In genomic region chr6:105492706-105493673, GRCh38 we compare ENCODE assay signal across 12 cellular contexts.
DNase-seq lines count a peak whose midpoint lies in the region; ATAC-seq, FAIRE-seq and TF ChIP-seq lines count a peak whose summit lies in the region.
"Had no signal": no experiment of that assay in that cellular context is flagged by ENCODE, and none has a peak within 500 bp of the region (broad histone marks: within the 10 kb centered on the region; RNA-seq: fewer than 3 reads in every experiment).

No MANE protein-coding gene starts in this region.

- FAIRE-seq in GM12891 (lab: Jason Lieb, UNC) = peak; percentile 45
- FAIRE-seq: urothelium cell line had no signal

- H4K8ac ChIP-seq in H9 (replicated peaks; ENCODE audit: insufficient read length, low read depth, low read length) = no peak overlapping the region

- no peaks in the 10 kb centered on the region for H4K20me1 ChIP-seq in H9 (ENCODE audit: control insufficient read depth, insufficient read depth, insufficient read length)

- H3K27me3 Mint-ChIP-seq in H9 (ENCODE audit: low read depth) = no peaks in the 10 kb centered on the region
- H3K27me3 Mint-ChIP-seq: IgD-negative memory B cell had no signal

- ATAC-seq in GM19467 (IDR thresholded peaks at IDR 0.05; ENCODE audit: unreplicated experiment) = peak; percentile 81
- ATAC-seq in HG03159 (IDR thresholded peaks at IDR 0.05; ENCODE audit: unreplicated experiment) = peak; percentile 66

- H3K27ac ChIP-seq in H9 (ENCODE audit: insufficient read length, low read depth, low read length) (no peak overlapping the region), stomach (peak overlapping the region in 1 of 5 donors; percentile 14)
- H3K27ac ChIP-seq: SK-N-MC had no signal

- no peak overlapping the region for H2BK15ac ChIP-seq in H9 (ENCODE audit: low read depth, low read length)

- no peak overlapping the region for H3K14ac ChIP-seq in H9 (ENCODE audit: insufficient read depth, low read length)

- H2BK20ac ChIP-seq in H9 (ENCODE audit: low read depth, low read length, poor library complexity, severe bottlenecking) = no peak overlapping the region

- no peak overlapping the region for H2BK5ac ChIP-seq in H9 (ENCODE audit: insufficient read length, low read length)

- no peaks in the 10 kb centered on the region for H3K36me3 Mint-ChIP-seq in H9 (ENCODE audit: insufficient read depth in 1 of 3, low read depth in 3 of 3)
- H3K36me3 Mint-ChIP-seq: IgD-negative memory B cell had no signal

- H4K91ac ChIP-seq in H9 (ENCODE audit: insufficient read length, low read depth, low read length) = no peak overlapping the region

- H2BK120ac ChIP-seq in H9 (ENCODE audit: low read depth, low read length, poor library complexity, severe bottlenecking) = no peak overlapping the region

- H4K5ac ChIP-seq in H9 (ENCODE audit: insufficient read length, low read depth, low read length) = no peak overlapping the region

- H3K9me3 Mint-ChIP-seq in H9 = no peaks in the 10 kb centered on the region
- H3K9me3 Mint-ChIP-seq: IgD-negative memory B cell had no signal

- intact Hi-C loops in stomach (cut with DNase I; ENCODE audit: low total_unique reads) = no loop called here

- H3K4me1 Mint-ChIP-seq in H9 = peaks cover 24 to 25% of the 10 kb centered on the region in 2 experiments

- H2AFZ ChIP-seq in H9 (ENCODE audit: low read length) = no peak overlapping the region

- H3K9me3 ChIP-seq in H9 (ENCODE audit: control insufficient read depth, low read depth, low read length) (no peaks in the 10 kb centered on the region), stomach (no peaks in the 10 kb centered on the region)

- H3K4me3 ChIP-seq in epithelial cell of esophagus (ENCODE audit: low read length) (no peak overlapping the region), stomach (no peak overlapping the region)
- H3K4me3 ChIP-seq: SK-N-MC had no signal

- H3K79me2 ChIP-seq in H9 (ENCODE audit: insufficient read depth, low read length) = no peaks in the 10 kb centered on the region

- TF ChIP-seq CTCF in epithelial cell of esophagus (IDR thresholded peaks at IDR 0.05; ENCODE audit: insufficient read depth, low read depth, low read length, missing control alignments) (no peak), H9 (conservative IDR thresholded peaks at IDR 0.05) (no peak), stomach (IDR thresholded peaks at IDR 0.05) (no peak)

- H3K4me1 ChIP-seq in H9 (ENCODE audit: insufficient read depth, low read length) = peaks cover 8% of the 10 kb centered on the region; the same call in 1 of the 2 replicates
- peaks cover 8 to 26% (median 19%) of the 10 kb centered on the region in 4 donors for H3K4me1 ChIP-seq in stomach

- H3K23me2 ChIP-seq in H9 (ENCODE audit: insufficient read length, low read depth, low read length, poor library complexity, severe bottlenecking) = no peaks in the 10 kb centered on the region

- H3K4me3 Mint-ChIP-seq in H9 = no peak overlapping the region
- H3K4me3 Mint-ChIP-seq: IgD-negative memory B cell had no signal

- H3K79me1 ChIP-seq in H9 (ENCODE audit: insufficient read depth, low read depth, low read length, poor library complexity, severe bottlenecking) = no peaks in the 10 kb centered on the region

- no peak overlapping the region for H3K4ac ChIP-seq in H9 (ENCODE audit: low read depth, low read length)

- no peak overlapping the region for H2AK5ac ChIP-seq in H9 (ENCODE audit: insufficient read length, low read length)

- TF ChIP-seq POLR2A in GM12891 (IDR thresholded peaks at IDR 0.05; ENCODE audit: low read depth, low read length) (no peak), stomach (IDR thresholded peaks at IDR 0.05) (no peak)

- H3T11ph ChIP-seq in H9 (ENCODE audit: low read length) = no peak overlapping the region

- H3K18ac ChIP-seq in H9 (ENCODE audit: insufficient read length, low read depth, low read length) = no peak overlapping the region

- no peaks in the 10 kb centered on the region for H3K36me3 ChIP-seq in stomach

- DNase-seq in GM12891 (ENCODE audit: insufficient read length, low spot score) = no peak
- peak; percentile 64 for DNase-seq in epithelial cell of esophagus (ENCODE audit: low read depth)
- DNase-seq in NK-92 treated with Interleukin-12 subunit alpha and Interleukin-12 subunit beta, amount 100 ng/mL, for 24 hours (lab: John Stamatoyannopoulos, UW) = no peak
- DNase-seq in H9 = no peak
- DNase-seq in pons (ENCODE audit: low spot score) = no peak
- DNase-seq in stomach = no peak
- DNase-seq: DMS153 had no signal

- H3K4me2 ChIP-seq in H9 (ENCODE audit: insufficient read depth, insufficient read length, low read length) = no peak overlapping the region

- no peak overlapping the region for H3K9ac ChIP-seq in H9 (ENCODE audit: extremely low read depth, insufficient read length, low read length)

- no peak overlapping the region; a peak in 1 of 7 replicates for H3K27ac Mint-ChIP-seq in H9
- H3K27ac Mint-ChIP-seq: IgD-negative memory B cell had no signal

- TF ChIP-seq EP300 in stomach (IDR thresholded peaks at IDR 0.05) = no peak

- H3K23ac ChIP-seq in H9 (ENCODE audit: insufficient read length, low read depth, low read length) = no peak overlapping the region

- no peak overlapping the region for H3K56ac ChIP-seq in H9 (ENCODE audit: insufficient read length, low read depth, low read length)

- H2BK12ac ChIP-seq in H9 (ENCODE audit: insufficient read length, low read depth, low read length) = no peak overlapping the region

- H3K27me3 ChIP-seq in H9 (ENCODE audit: insufficient read depth, low read length) (no peaks in the 10 kb centered on the region), stomach (no peaks in the 10 kb centered on the region)

TF ChIP-seq in GM12891, 5 proteins besides CTCF, POLR2A, EP300 and RAD21:
- TF ChIP-seq SPI1 (IDR thresholded peaks at IDR 0.05; ENCODE audit: low read depth, low read length) = no peak
- TF ChIP-seq POU2F2 (IDR thresholded peaks at IDR 0.05; ENCODE audit: low read depth, low read length) = no peak
- no peak for TF ChIP-seq TAF1 (IDR thresholded peaks at IDR 0.05; ENCODE audit: low read depth, low read length)
- no peak for TF ChIP-seq POLR2AphosphoS5 (IDR thresholded peaks at IDR 0.05; ENCODE audit: low read depth, low read length)
- TF ChIP-seq PAX5 (IDR thresholded peaks at IDR 0.05; ENCODE audit: insufficient read depth, low read length, severe bottlenecking) = no peak
TF ChIP-seq in GM12891: peak in this region for 0.
